1 cellular context compared by ENCODE assay signal in genomic region chr12:31491819-31492598, GRCh38.
TF ChIP-seq lines count a peak whose summit lies in the region.

No MANE protein-coding gene starts in this region.

TF ChIP-seq in WTC11, 78 proteins besides CTCF, POLR2A, EP300 and RAD21 (continued from another document):
- no peak for TF ChIP-seq HMGXB4 (CRISPR knock-in tag; IDR thresholded peaks at IDR 0.05)
- no peak for TF ChIP-seq ZBTB43 (CRISPR knock-in tag; IDR thresholded peaks at IDR 0.05)
- no peak for TF ChIP-seq FOXP1 (CRISPR knock-in tag; IDR thresholded peaks at IDR 0.05; ENCODE audit: borderline replicate concordance)
- no peak for TF ChIP-seq ESRRA (CRISPR knock-in tag; IDR thresholded peaks at IDR 0.05; ENCODE audit: borderline replicate concordance)
- TF ChIP-seq CREB1 (CRISPR knock-in tag; IDR thresholded peaks at IDR 0.05), result no peak
- TF ChIP-seq TEAD1 (CRISPR knock-in tag; IDR thresholded peaks at IDR 0.05), result no peak
- no peak for TF ChIP-seq FOXK1 (CRISPR knock-in tag; IDR thresholded peaks at IDR 0.05)
- no peak for TF ChIP-seq ZNF317 (CRISPR knock-in tag; IDR thresholded peaks at IDR 0.05; ENCODE audit: borderline replicate concordance, low read depth)
- no peak for TF ChIP-seq ZNF263 (CRISPR knock-in tag; IDR thresholded peaks at IDR 0.05; ENCODE audit: low read depth)
- no peak for TF ChIP-seq CDX4 (CRISPR knock-in tag; IDR thresholded peaks at IDR 0.05; ENCODE audit: borderline replicate concordance)
- no peak for TF ChIP-seq NR1H2 (CRISPR knock-in tag; IDR thresholded peaks at IDR 0.05)
- TF ChIP-seq MAX (CRISPR knock-in tag; IDR thresholded peaks at IDR 0.05), result no peak
